In the genomic region with DNA sequence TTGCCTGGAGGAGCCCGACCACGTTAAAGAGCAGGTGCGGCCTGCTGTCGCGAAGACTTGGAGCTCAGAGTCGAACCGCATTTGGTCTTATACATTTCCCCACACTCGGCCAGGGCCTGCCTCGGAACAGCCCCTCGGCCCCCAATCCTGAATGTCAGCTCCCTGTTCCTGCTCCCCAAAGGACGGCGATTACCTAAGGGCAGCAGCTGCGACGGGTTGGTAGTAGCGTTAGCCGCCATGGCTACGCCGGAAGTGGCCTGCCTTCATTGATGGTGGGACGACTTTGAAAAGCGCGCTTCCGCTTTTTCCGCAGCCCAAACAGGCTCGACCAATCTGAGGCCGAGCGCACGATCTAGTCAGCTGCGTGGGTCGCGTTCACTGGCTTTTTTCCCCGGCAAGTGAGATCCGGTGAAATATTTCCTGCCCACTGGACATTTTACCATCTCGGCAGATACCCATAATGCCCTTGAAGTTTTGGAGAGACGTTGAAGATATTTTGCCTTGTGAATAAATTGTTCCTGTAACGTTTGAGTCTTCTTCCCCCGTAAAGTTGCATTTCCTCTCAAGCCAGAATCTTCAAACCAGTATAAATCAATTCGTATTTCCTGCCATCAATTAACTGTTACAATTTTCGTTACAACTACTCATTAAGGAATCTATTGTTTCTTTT, we compare ENCODE assay signal across 8 cellular contexts. TPM values are rescaled to one million over a fixed set of nuclear protein-coding genes. Genes with fewer than 3 reads are reported as not detected.
DNase-seq lines count a peak whose midpoint lies in the region; ATAC-seq, FAIRE-seq and TF ChIP-seq lines count a peak whose summit lies in the region.

Gene LSM5 (minus strand): TSS at position 254 of the 670 bp plus-strand sequence. CDS start 15 bp downstream, at position 239.

- peak within 1 kb of the TSS; percentile 95 for H3K4me3 ChIP-seq in ACC112 (ENCODE audit: low read depth, low read length)
- H3K4me3 ChIP-seq in WI38 (ENCODE audit: low read depth, low read length): peak within 1 kb of the TSS; percentile 88
- peak within 1 kb of the TSS; percentile 50 for H3K4me3 ChIP-seq in bronchial epithelial cell (ENCODE audit: low read depth, low read length)
- peak within 1 kb of the TSS; percentile 61 to 92 (median 74) for H3K4me3 ChIP-seq in spleen

- FAIRE-seq in bronchial epithelial cell (lab: Jason Lieb, UNC): peak; percentile 13

- intact Hi-C loops in spleen (cut with DNase I; ENCODE audit: low total_unique reads): loop anchor here (10.0 kb wide), 1 partner anchor 65 kb away; no protein-coding TSS in a partner anchor

- peak in 1 of 3 donors; percentile 42 for TF ChIP-seq POLR2A in spleen (IDR thresholded peaks at IDR 0.05)

- H3K79me2 ChIP-seq in ACC112 (ENCODE audit: control insufficient read depth, insufficient read depth, low read length, unreplicated experiment): peaks cover 22% of the 10 kb centered on the region

- peak within 1 kb of the TSS; percentile 98 for H2AFZ ChIP-seq in ACC112 (ENCODE audit: low read length, unreplicated experiment)

- WGBS in spleen, 5 donors: 0 to 1% (median 0%) methylated on average over 29 to 38 of the region's 38 CpGs

- ATAC-seq in GM18907 (IDR thresholded peaks at IDR 0.05; ENCODE audit: unreplicated experiment) (peak; percentile 93), HG03159 (IDR thresholded peaks at IDR 0.05; ENCODE audit: unreplicated experiment) (peak; percentile 91)

- H3K27ac ChIP-seq in ACC112 (ENCODE audit: low read depth, low read length) (peak within 1 kb of the TSS; percentile 69), spleen (peak within 1 kb of the TSS; percentile 80 to 92 (median 90))

- H3K9me3 ChIP-seq in spleen: no peaks in the 10 kb centered on the region

- peaks cover 16% of the 10 kb centered on the region for H3K4me1 ChIP-seq in ACC112 (ENCODE audit: control insufficient read depth, insufficient read depth, low read length, unreplicated experiment)
- H3K4me1 ChIP-seq in spleen: peaks cover 8 to 43% (median 26%) of the 10 kb centered on the region in 6 donors

- no peaks in the 10 kb centered on the region for H3K27me3 ChIP-seq in ACC112 (ENCODE audit: insufficient read depth, low read length)
- no peaks in the 10 kb centered on the region for H3K27me3 ChIP-seq in bronchial epithelial cell (ENCODE audit: control insufficient read depth, insufficient read depth, low read length)
- H3K27me3 ChIP-seq in spleen (replicated peaks in 1 of 7): no peaks in the 10 kb centered on the region

- TF ChIP-seq CTCF in WI38 (IDR thresholded peaks at IDR 0.05; ENCODE audit: low read depth, low read length) (no peak), bronchial epithelial cell (IDR thresholded peaks at IDR 0.05; ENCODE audit: insufficient read depth, low read length, severe bottlenecking) (no peak), spleen (IDR thresholded peaks at IDR 0.05 in 8 of 11, conservative IDR thresholded peaks at IDR 0.05 in 3 of 11) (no peak)

- DNase-seq in NCI-H2227 treated with DMSO at 0.1 percent for 48 hours (lab: John Stamatoyannopoulos, UW) (peak; percentile 87), bronchial epithelial cell (ENCODE audit: low read depth) (peak; percentile 86), inferior parietal cortex (ENCODE audit: extremely low spot score) (peak; percentile 95), spleen (peak; percentile 97)

- H3K36me3 ChIP-seq in ACC112 (ENCODE audit: insufficient read depth, low read length): peaks cover 4% of the 10 kb centered on the region; the same call in 1 of the 2 replicates
- peaks cover 4% of the 10 kb centered on the region for H3K36me3 ChIP-seq in bronchial epithelial cell (ENCODE audit: control insufficient read depth, insufficient read depth, low read length)
- peaks cover 0 to 31% (median 23%) of the 10 kb centered on the region in 6 donors for H3K36me3 ChIP-seq in spleen

RNA-seq across cellular contexts. Expression of gene LSM5, which starts in this region (rescaled TPM):
- total RNA-seq in bronchial epithelial cell: 11.3 and 13.8 TPM in 2 replicates
- 10 to 100 TPM; 14.5 to 36.8 (median 29.7) TPM for total RNA-seq in spleen
- polyA plus RNA-seq in spleen: 100 to 1,000 TPM in 2 of 3 donors, 10 to 100 TPM in 1; 95.1 to 142 (median 101) TPM

Comparison
In these comparisons a context has a peak if more than half of its experiments do, and no peak if none do; other contexts are left out.
1. Peak in every context shown above with its lines: DNase-seq, ATAC-seq, H3K4me3 ChIP-seq and H3K27ac ChIP-seq.